8 cellular contexts compared by ENCODE assay signal in genomic region chr1:200279810-200280411, GRCh38.
DNase-seq lines count a peak whose midpoint lies in the region; ATAC-seq lines count a peak whose summit lies in the region.

No MANE protein-coding gene starts in this region.

- no peak overlapping the region for H3K4me3 Mint-ChIP-seq in activated CD4-positive, alpha-beta memory T cell treated with anti-CD3 and anti-CD28 coated beads, Interleukin-2, amount 10 ng/mL, durations not matched to agents 7 days and 5 days

- DNase-seq in A172 (ENCODE audit: low spot score) = peak; percentile 58
- peak; percentile 42 for DNase-seq in DMS153 (lab: John Stamatoyannopoulos, UW)
- peak; percentile 22 for DNase-seq in NCI-H1048 (lab: John Stamatoyannopoulos, UW)
- DNase-seq in activated CD4-positive, alpha-beta memory T cell treated with anti-CD3 and anti-CD28 coated beads, Interleukin-2, amount 10 ng/mL, durations not matched to agents 7 days and 5 days = peak; percentile 26
- peak; percentile 17 to 18 for DNase-seq in hippocampal formation (lab: John Stamatoyannopoulos, UW)
- DNase-seq in stimulated activated CD4-positive, alpha-beta T cell treated with anti-CD3 and anti-CD28 coated beads, Interleukin-4, amount 100 ng/mL, for 48 hours (ENCODE audit: low read depth in 2 of 2) = peak; percentile 10 to 12
- DNase-seq in GOT3 (lab: John Stamatoyannopoulos, UW) = no peak

- CTCF ChIA-PET in activated CD4-positive, alpha-beta memory T cell treated with anti-CD3 and anti-CD28 coated beads, Interleukin-2, amount 10 ng/mL, durations not matched to agents 7 days and 5 days (lab: Charles Lee) = interaction anchor here (0.7 to 2.1 kb wide), 10 partner anchors 10 to 1508 kb away, joined by 3 to 10 read pairs (median 4); no protein-coding TSS in a partner anchor

- no peak overlapping the region for H3K27ac Mint-ChIP-seq in activated CD4-positive, alpha-beta memory T cell treated with anti-CD3 and anti-CD28 coated beads, Interleukin-2, amount 10 ng/mL, durations not matched to agents 7 days and 5 days

- H3K27me3 Mint-ChIP-seq in activated CD4-positive, alpha-beta memory T cell treated with anti-CD3 and anti-CD28 coated beads, Interleukin-2, amount 10 ng/mL, durations not matched to agents 7 days and 5 days = peaks cover 10% of the 10 kb centered on the region

- H3K4me1 Mint-ChIP-seq in activated CD4-positive, alpha-beta memory T cell treated with anti-CD3 and anti-CD28 coated beads, Interleukin-2, amount 10 ng/mL, durations not matched to agents 7 days and 5 days = no peaks in the 10 kb centered on the region

- H3K9me3 Mint-ChIP-seq in activated CD4-positive, alpha-beta memory T cell treated with anti-CD3 and anti-CD28 coated beads, Interleukin-2, amount 10 ng/mL, durations not matched to agents 7 days and 5 days = no peaks in the 10 kb centered on the region

- POLR2A ChIA-PET in activated CD4-positive, alpha-beta memory T cell treated with anti-CD3 and anti-CD28 coated beads, Interleukin-2, amount 10 ng/mL, durations not matched to agents 7 days and 5 days (lab: Charles Lee) = no interaction called here

- no peaks in the 10 kb centered on the region for H3K36me3 Mint-ChIP-seq in activated CD4-positive, alpha-beta memory T cell treated with anti-CD3 and anti-CD28 coated beads, Interleukin-2, amount 10 ng/mL, durations not matched to agents 7 days and 5 days (ENCODE audit: low read depth)

- ATAC-seq in HG03442 (IDR thresholded peaks at IDR 0.05; ENCODE audit: unreplicated experiment) = no peak
